ENCODE assay signal across 14 cellular contexts in the genomic region with DNA sequence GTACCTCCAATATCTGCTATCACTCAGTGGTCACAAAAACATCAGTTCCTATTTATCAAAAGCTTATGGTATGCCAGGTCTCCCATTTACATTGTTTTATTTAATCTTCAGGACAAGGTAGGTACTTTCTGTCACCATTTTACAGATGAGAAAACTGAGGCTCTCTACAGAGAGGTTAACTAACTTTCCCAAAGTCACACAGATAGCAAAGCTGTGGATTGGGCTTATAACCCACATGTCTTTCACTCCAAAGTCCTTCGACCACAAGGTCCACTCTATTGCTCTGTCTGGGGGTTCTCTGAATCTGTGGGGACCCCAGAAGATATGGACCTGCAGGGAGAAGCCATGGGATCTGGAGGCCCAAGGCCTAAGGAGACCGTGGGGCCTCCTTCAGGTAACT. TPM values are rescaled to one million over a fixed set of nuclear protein-coding genes. Genes with fewer than 3 reads are reported as not detected.
DNase-seq lines count a peak whose midpoint lies in the region; ATAC-seq and TF ChIP-seq lines count a peak whose summit lies in the region.
"Had no signal": no experiment of that assay in that cellular context is flagged by ENCODE, and none has a peak within 500 bp of the region (broad histone marks: within the 10 kb centered on the region; RNA-seq: fewer than 3 reads in every experiment).

No MANE protein-coding gene starts in this region.

- peaks cover 11% of the 10 kb centered on the region for H3F3A ChIP-seq in SK-N-SH (replicated peaks; ENCODE audit: insufficient read depth)

- CTCF ChIA-PET in SK-N-SH (lab: Yijun Ruan, JAX): interaction anchor here (0.7 to 27.7 kb wide), 3 partner anchors 13 to 260 kb away, joined by 3 to 822 read pairs (median 147); a partner anchor contains a TSS

- H2AFZ ChIP-seq in SK-N-SH (ENCODE audit: low read depth): peak overlapping the region; percentile 50; the same call in 1 of the 2 replicates

- POLR2A ChIA-PET in SK-N-SH (lab: Yijun Ruan, JAX): no interaction called here

- H3K27ac ChIP-seq in SK-N-SH (ENCODE audit: low read depth in 2 of 2, low read length in 1 of 2) (no peak overlapping the region), colonic mucosa (peak overlapping the region; percentile 6), neutrophil (peak overlapping the region; percentile 81)
- H3K27ac ChIP-seq: 22Rv1 had no signal

- H3K27me3 ChIP-seq in SK-N-SH (ENCODE audit: insufficient read depth): no peaks in the 10 kb centered on the region
- no peaks in the 10 kb centered on the region for H3K27me3 ChIP-seq in colonic mucosa
- H3K27me3 ChIP-seq in neutrophil: no peaks in the 10 kb centered on the region
- H3K27me3 ChIP-seq: right atrium auricular region, suprapubic skin had no signal

- DNase-seq in SK-N-SH: no peak
- peak; percentile 79 for DNase-seq in KG1 (lab: John Stamatoyannopoulos, UW)
- DNase-seq in colonic mucosa: no peak
- DNase-seq in occipital lobe (lab: John Stamatoyannopoulos, UW): no peak
- DNase-seq: NCI-H2081 had no signal

- H3K4me1 ChIP-seq in SK-N-SH (ENCODE audit: control insufficient read depth in 1 of 2, insufficient read depth in 2 of 2, low read depth in 1 of 2, low read length in 1 of 2): peaks cover 37 to 62% of the 10 kb centered on the region in 2 experiments
- H3K4me1 ChIP-seq in colonic mucosa: peaks cover 21% of the 10 kb centered on the region
- H3K4me1 ChIP-seq in neutrophil (ENCODE audit: control insufficient read depth in 1 of 2, insufficient read depth in 1 of 2, low read depth in 1 of 2, low read length in 1 of 2): peaks cover 76 to 81% of the 10 kb centered on the region in 2 experiments

- ATAC-seq in SK-N-SH treated with all-trans-retinoic acid at 6 μM for 48 hours (no peak), HG02763 (IDR thresholded peaks at IDR 0.05; ENCODE audit: unreplicated experiment) (no peak), GM19023 (IDR thresholded peaks at IDR 0.05; ENCODE audit: unreplicated experiment) (no peak)

- WGBS in SK-N-SH (ENCODE audit: low lambda C conversion rate): 88% methylated on average over 2 of the region's 2 CpGs

- TF ChIP-seq CTCF in SK-N-SH (IDR thresholded peaks at IDR 0.05) (no peak), colonic mucosa (IDR thresholded peaks at IDR 0.05) (no peak), neutrophil (IDR thresholded peaks at IDR 0.05) (no peak)

- no peaks in the 10 kb centered on the region for H3K9me3 ChIP-seq in SK-N-SH
- no peaks in the 10 kb centered on the region for H3K9me3 ChIP-seq in colonic mucosa
- no peaks in the 10 kb centered on the region for H3K9me3 ChIP-seq in neutrophil
- H3K9me3 ChIP-seq: right atrium auricular region, suprapubic skin had no signal

- intact Hi-C loops in colonic mucosa (cut with DNase I): no loop called here

- no peak for TF ChIP-seq EP300 in SK-N-SH (IDR thresholded peaks at IDR 0.05; ENCODE audit: borderline replicate concordance in 1 of 2, low read depth in 1 of 2, low read length in 1 of 2)

- no peaks in the 10 kb centered on the region for H3K9me2 ChIP-seq in SK-N-SH

- H4K20me1 ChIP-seq in SK-N-SH (ENCODE audit: insufficient read depth): no peaks in the 10 kb centered on the region

- no peak overlapping the region for H3K4me2 ChIP-seq in SK-N-SH

- H3K9ac ChIP-seq in SK-N-SH: no peak overlapping the region
- no peak overlapping the region for H3K9ac ChIP-seq in colonic mucosa (ENCODE audit: low read depth in 2 of 2, low read length in 2 of 2)

- H3K4me3 ChIP-seq in SK-N-SH (ENCODE audit: low read depth in 2 of 2, low read length in 1 of 2): no peak overlapping the region
- no peak overlapping the region for H3K4me3 ChIP-seq in colonic mucosa
- peak overlapping the region; percentile 17 to 19 for H3K4me3 ChIP-seq in neutrophil (ENCODE audit: low read depth in 1 of 2, low read length in 1 of 2)
- H3K4me3 ChIP-seq: coronary artery, right atrium auricular region, suprapubic skin had no signal

- H3K79me2 ChIP-seq in SK-N-SH (ENCODE audit: insufficient read depth): no peaks in the 10 kb centered on the region

- H3K36me3 ChIP-seq in SK-N-SH (replicated peaks in 1 of 2; ENCODE audit: control insufficient read depth in 1 of 2, insufficient read depth in 2 of 2, low read length in 1 of 2) (no peaks in the 10 kb centered on the region), colonic mucosa (no peaks in the 10 kb centered on the region), neutrophil (no peaks in the 10 kb centered on the region)
- H3K36me3 ChIP-seq: right atrium auricular region, suprapubic skin had no signal

- TF ChIP-seq RAD21 in SK-N-SH (IDR thresholded peaks at IDR 0.05; ENCODE audit: low read length): no peak

TF ChIP-seq in SK-N-SH, 30 proteins besides CTCF, POLR2A, EP300 and RAD21:
- TF ChIP-seq FOXM1 (IDR thresholded peaks at IDR 0.05; ENCODE audit: low read depth) (no peak), YY1 (IDR thresholded peaks at IDR 0.05; ENCODE audit: low read depth) (no peak)

TF ChIP-seq in SK-N-SH treated with all-trans-retinoic acid at 6 μM for 48 hours, 23 proteins besides CTCF, POLR2A, EP300 and RAD21 (continues in another document):
- no peak for TF ChIP-seq ZNF70 (CRISPR knock-in tag; IDR thresholded peaks at IDR 0.05)
- TF ChIP-seq, protein P1, sequence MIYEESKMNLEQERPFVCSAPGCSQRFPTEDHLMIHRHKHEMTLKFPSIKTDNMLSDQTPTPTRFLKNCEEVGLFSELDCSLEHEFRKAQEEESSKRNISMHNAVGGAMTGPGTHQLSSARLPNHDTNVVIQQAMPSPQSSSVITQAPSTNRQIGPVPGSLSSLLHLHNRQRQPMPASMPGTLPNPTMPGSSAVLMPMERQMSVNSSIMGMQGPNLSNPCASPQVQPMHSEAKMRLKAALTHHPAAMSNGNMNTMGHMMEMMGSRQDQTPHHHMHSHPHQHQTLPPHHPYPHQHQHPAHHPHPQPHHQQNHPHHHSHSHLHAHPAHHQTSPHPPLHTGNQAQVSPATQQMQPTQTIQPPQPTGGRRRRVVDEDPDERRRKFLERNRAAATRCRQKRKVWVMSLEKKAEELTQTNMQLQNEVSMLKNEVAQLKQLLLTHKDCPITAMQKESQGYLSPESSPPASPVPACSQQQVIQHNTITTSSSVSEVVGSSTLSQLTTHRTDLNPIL (CRISPR knock-in tag; IDR thresholded peaks at IDR 0.05; ENCODE audit: low read depth): no peak
- no peak for TF ChIP-seq ZNF565 (CRISPR knock-in tag; conservative IDR thresholded peaks at IDR 0.05; ENCODE audit: low read depth)
- TF ChIP-seq, protein P2, sequence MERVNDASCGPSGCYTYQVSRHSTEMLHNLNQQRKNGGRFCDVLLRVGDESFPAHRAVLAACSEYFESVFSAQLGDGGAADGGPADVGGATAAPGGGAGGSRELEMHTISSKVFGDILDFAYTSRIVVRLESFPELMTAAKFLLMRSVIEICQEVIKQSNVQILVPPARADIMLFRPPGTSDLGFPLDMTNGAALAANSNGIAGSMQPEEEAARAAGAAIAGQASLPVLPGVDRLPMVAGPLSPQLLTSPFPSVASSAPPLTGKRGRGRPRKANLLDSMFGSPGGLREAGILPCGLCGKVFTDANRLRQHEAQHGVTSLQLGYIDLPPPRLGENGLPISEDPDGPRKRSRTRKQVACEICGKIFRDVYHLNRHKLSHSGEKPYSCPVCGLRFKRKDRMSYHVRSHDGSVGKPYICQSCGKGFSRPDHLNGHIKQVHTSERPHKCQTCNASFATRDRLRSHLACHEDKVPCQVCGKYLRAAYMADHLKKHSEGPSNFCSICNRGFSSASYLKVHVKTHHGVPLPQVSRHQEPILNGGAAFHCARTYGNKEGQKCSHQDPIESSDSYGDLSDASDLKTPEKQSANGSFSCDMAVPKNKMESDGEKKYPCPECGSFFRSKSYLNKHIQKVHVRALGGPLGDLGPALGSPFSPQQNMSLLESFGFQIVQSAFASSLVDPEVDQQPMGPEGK (CRISPR knock-in tag; IDR thresholded peaks at IDR 0.05; ENCODE audit: borderline replicate concordance): no peak
- TF ChIP-seq, protein P3, sequence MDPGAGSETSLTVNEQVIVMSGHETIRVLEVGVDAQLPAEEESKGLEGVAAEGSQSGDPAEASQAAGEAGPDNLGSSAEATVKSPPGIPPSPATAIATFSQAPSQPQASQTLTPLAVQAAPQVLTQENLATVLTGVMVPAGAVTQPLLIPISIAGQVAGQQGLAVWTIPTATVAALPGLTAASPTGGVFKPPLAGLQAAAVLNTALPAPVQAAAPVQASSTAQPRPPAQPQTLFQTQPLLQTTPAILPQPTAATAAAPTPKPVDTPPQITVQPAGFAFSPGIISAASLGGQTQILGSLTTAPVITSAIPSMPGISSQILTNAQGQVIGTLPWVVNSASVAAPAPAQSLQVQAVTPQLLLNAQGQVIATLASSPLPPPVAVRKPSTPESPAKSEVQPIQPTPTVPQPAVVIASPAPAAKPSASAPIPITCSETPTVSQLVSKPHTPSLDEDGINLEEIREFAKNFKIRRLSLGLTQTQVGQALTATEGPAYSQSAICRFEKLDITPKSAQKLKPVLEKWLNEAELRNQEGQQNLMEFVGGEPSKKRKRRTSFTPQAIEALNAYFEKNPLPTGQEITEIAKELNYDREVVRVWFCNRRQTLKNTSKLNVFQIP (CRISPR knock-in tag; IDR thresholded peaks at IDR 0.05; ENCODE audit: borderline replicate concordance, low read depth): no peak
- no peak for TF ChIP-seq TOX (CRISPR knock-in tag; IDR thresholded peaks at IDR 0.05; ENCODE audit: borderline replicate concordance)

RNA-seq across cellular contexts. Expression of a gene that starts 26.6 kb away (rescaled TPM):
- not detected in 2 replicates for polyA plus RNA-seq in SK-N-SH (2012; rRNA removed)
- not detected in 2 replicates for polyA plus RNA-seq in SK-N-SH (2012; cell fraction: cytosol; rRNA removed)
- polyA plus RNA-seq in SK-N-SH (2012; cell fraction: nucleus; rRNA removed): not detected in 2 replicates
- total RNA-seq in colonic mucosa (100 to 1,000 TPM; 283 to 290 TPM), occipital lobe (not detected)
- total RNA-seq: myocyte, suprapubic skin had no signal

RNA-seq across cellular contexts. Expression of a gene that starts 49.5 kb away (rescaled TPM):
- 84.9 and 86.6 TPM in 2 replicates for polyA plus RNA-seq in SK-N-SH (2012; rRNA removed)
- polyA plus RNA-seq in SK-N-SH (2012; cell fraction: cytosol; rRNA removed): 101 and 104 TPM in 2 replicates
- polyA plus RNA-seq in SK-N-SH (2012; cell fraction: nucleus; rRNA removed): 44.0 and 59.3 TPM in 2 replicates
- 10 to 100 TPM in 1 of 2 donors, 1 to 10 TPM in 1; 4.9 to 24.6 TPM for total RNA-seq in colonic mucosa
- total RNA-seq in occipital lobe: 69.4 TPM

Comparison
In these comparisons a context has a peak if more than half of its experiments do, and no peak if none do; other contexts are left out.
1. H3K27ac ChIP-seq: peak in colonic mucosa (single experiment) and neutrophil (single experiment); none in SK-N-SH (0 of 2).
2. H3K4me3 ChIP-seq: peak in neutrophil (2 of 2); none in SK-N-SH (0 of 2) and colonic mucosa (single experiment).
3. RNA of a gene that starts 26.6 kb away (total RNA-seq): 283 to 290 TPM in colonic mucosa; not detected in occipital lobe (single experiment); every median in the first group is over 100 times any median in the second.